In the genomic region with DNA sequence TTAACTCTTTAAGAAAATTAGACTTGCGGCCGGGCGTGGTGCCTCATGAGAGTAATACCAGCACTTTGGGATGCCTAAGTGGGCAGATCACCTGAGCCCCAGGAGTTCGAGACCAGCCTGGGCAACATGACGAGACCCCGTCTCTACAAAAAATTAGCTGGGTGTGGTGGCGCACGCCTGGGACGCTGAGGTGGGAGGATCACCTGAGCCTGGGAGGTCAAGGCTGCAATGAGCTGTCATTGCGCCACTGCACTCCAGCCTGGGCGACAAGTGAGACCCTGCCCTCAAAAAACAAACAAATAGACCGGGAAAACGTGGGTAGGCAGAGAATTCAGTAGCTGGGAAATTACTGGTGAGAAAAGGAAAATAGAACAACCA, we compare ENCODE assay signal across 8 cellular contexts. TPM values are rescaled to one million over a fixed set of nuclear protein-coding genes. Genes with fewer than 3 reads are reported as not detected.
DNase-seq lines count a peak whose midpoint lies in the region; ATAC-seq, FAIRE-seq and TF ChIP-seq lines count a peak whose summit lies in the region.

No MANE protein-coding gene starts in this region.

- H3K27ac Mint-ChIP-seq in activated naive CD8-positive, alpha-beta T cell treated with anti-CD3 and anti-CD28 coated beads, Interleukin-2, amount 10 ng/mL, durations not matched to agents 7 days and 5 days = peak overlapping the region; percentile 100

- ATAC-seq in activated naive CD8-positive, alpha-beta T cell treated with anti-CD3 and anti-CD28 coated beads, Interleukin-2, amount 10 ng/mL, durations not matched to agents 7 days and 5 days (ENCODE audit: low read depth) = no peak
- ATAC-seq in right lobe of liver (peak; percentile 15 to 61 (median 48)), GM21526 (IDR thresholded peaks at IDR 0.05; ENCODE audit: low FRiP score, unreplicated experiment) (no peak), GM19455 (IDR thresholded peaks at IDR 0.05; ENCODE audit: unreplicated experiment) (no peak)

- no peaks in the 10 kb centered on the region for H3K27me3 ChIP-seq in right lobe of liver
- no peaks in the 10 kb centered on the region for H3K27me3 ChIP-seq in testis

- peak overlapping the region; percentile 99 for H3K4me3 Mint-ChIP-seq in activated naive CD8-positive, alpha-beta T cell treated with anti-CD3 and anti-CD28 coated beads, Interleukin-2, amount 10 ng/mL, durations not matched to agents 7 days and 5 days

- peaks cover 8% of the 10 kb centered on the region for H3K36me3 Mint-ChIP-seq in activated naive CD8-positive, alpha-beta T cell treated with anti-CD3 and anti-CD28 coated beads, Interleukin-2, amount 10 ng/mL, durations not matched to agents 7 days and 5 days

- H3K27ac ChIP-seq in right lobe of liver (peak overlapping the region; percentile 78 to 83 (median 79)), testis (no peak overlapping the region)

- POLR2A ChIA-PET in activated naive CD8-positive, alpha-beta T cell treated with anti-CD3 and anti-CD28 coated beads, Interleukin-2, amount 10 ng/mL, durations not matched to agents 7 days and 5 days (lab: Charles Lee) = interaction anchor here (1.1 kb wide), 1 partner anchor 17 kb away, joined by 3 read pairs; no protein-coding TSS in a partner anchor

- H3K27me3 Mint-ChIP-seq in activated naive CD8-positive, alpha-beta T cell treated with anti-CD3 and anti-CD28 coated beads, Interleukin-2, amount 10 ng/mL, durations not matched to agents 7 days and 5 days = peaks cover 25% of the 10 kb centered on the region

- no peak for TF ChIP-seq POLR2A in right lobe of liver (IDR thresholded peaks at IDR 0.05)
- no peak for TF ChIP-seq POLR2A in testis (IDR thresholded peaks at IDR 0.05)
- TF ChIP-seq POLR2A in GM12892 (IDR thresholded peaks at IDR 0.05; ENCODE audit: low read depth, low read length) = no peak

- H3K9me3 ChIP-seq in right lobe of liver (no peaks in the 10 kb centered on the region), testis (no peaks in the 10 kb centered on the region)

- H3K4me1 ChIP-seq in right lobe of liver (peaks cover 0 to 22% (median 7%) of the 10 kb centered on the region in 4 donors), testis (peaks cover 4% of the 10 kb centered on the region)

- peaks cover 0 to 9% (median 3%) of the 10 kb centered on the region in 4 donors for H3K36me3 ChIP-seq in right lobe of liver
- no peaks in the 10 kb centered on the region for H3K36me3 ChIP-seq in testis (ENCODE audit: low read depth, missing control alignments)

- no peaks in the 10 kb centered on the region for H3K9me3 Mint-ChIP-seq in activated naive CD8-positive, alpha-beta T cell treated with anti-CD3 and anti-CD28 coated beads, Interleukin-2, amount 10 ng/mL, durations not matched to agents 7 days and 5 days

- FAIRE-seq in GM12892 (lab: Jason Lieb, UNC) = no peak

- DNase-seq in activated CD4-positive, alpha-beta T cell treated with anti-CD3 and anti-CD28 coated beads for 48 hours = peak; percentile 40
- DNase-seq in activated CD4-positive, alpha-beta T cell treated with anti-CD3 and anti-CD28 coated beads, Interleukin-2, amount 50 U/mL, for 1 hour = no peak
- DNase-seq in activated naive CD8-positive, alpha-beta T cell treated with anti-CD3 and anti-CD28 coated beads, Interleukin-2, amount 10 ng/mL, durations not matched to agents 7 days and 5 days = peak; percentile 40
- peak in 2 of 3 donors; percentile 50 to 54 for DNase-seq in right lobe of liver
- DNase-seq in testis = no peak
- no peak for DNase-seq in GM12892 (ENCODE audit: insufficient read length)

- WGBS in right lobe of liver (ENCODE audit: insufficient coverage, low coverage, low lambda C conversion rate, missing lambda C conversion rate) = 4% methylated on average over 13 of the region's 13 CpGs
- WGBS in testis, 2 donors = 5 to 7% methylated on average over 13 of the region's 13 CpGs

- intact Hi-C loops in right lobe of liver (cut with DNase I) (no loop called here), testis (cut with DNase I; ENCODE audit: low total_unique reads) (no loop called here)

- TF ChIP-seq CTCF in right lobe of liver (IDR thresholded peaks at IDR 0.05) = no peak
- TF ChIP-seq CTCF in testis (IDR thresholded peaks at IDR 0.05) = no peak

- peaks cover 23% of the 10 kb centered on the region for H3K4me1 Mint-ChIP-seq in activated naive CD8-positive, alpha-beta T cell treated with anti-CD3 and anti-CD28 coated beads, Interleukin-2, amount 10 ng/mL, durations not matched to agents 7 days and 5 days

- peak overlapping the region; percentile 88 to 92 (median 89) for H3K4me3 ChIP-seq in right lobe of liver
- peak overlapping the region; percentile 74 to 94 for H3K4me3 ChIP-seq in testis

RNA-seq across cellular contexts. Expression of gene UMPS, which starts 0.7 kb away (rescaled TPM):
- 10 to 100 TPM; 33.4 to 38.0 TPM for total RNA-seq in activated naive CD8-positive, alpha-beta T cell treated with anti-CD3 and anti-CD28 coated beads, Interleukin-2, amount 10 ng/mL, durations not matched to agents 7 days and 5 days
- total RNA-seq in right lobe of liver (10 to 100 TPM; 17.5 to 29.9 (median 25.5) TPM), testis (10 to 100 TPM; 24.6 to 26.8 TPM)
- 20.0 TPM for polyA plus RNA-seq in testis (ENCODE audit: insufficient read depth, low read depth, low replicate concordance)
- 25.1 TPM for polyA plus RNA-seq in GM12892 (2012; ENCODE audit: missing spikeins)

Comparison
In these comparisons a context has a peak if more than half of its experiments do, and no peak if none do; other contexts are left out.
1. DNase-seq: peak in activated CD4-positive, alpha-beta T cell treated with anti-CD3 and anti-CD28 coated beads for 48 hours (single experiment), activated naive CD8-positive, alpha-beta T cell treated with anti-CD3 and anti-CD28 coated beads, Interleukin-2, amount 10 ng/mL, durations not matched to agents 7 days and 5 days (single experiment) and right lobe of liver (2 of 3); none in activated CD4-positive, alpha-beta T cell treated with anti-CD3 and anti-CD28 coated beads, Interleukin-2, amount 50 U/mL, for 1 hour (single experiment), testis (single experiment) and GM12892 (single experiment).
2. ATAC-seq: peak in right lobe of liver (4 of 4); none in activated naive CD8-positive, alpha-beta T cell treated with anti-CD3 and anti-CD28 coated beads, Interleukin-2, amount 10 ng/mL, durations not matched to agents 7 days and 5 days (single experiment), GM21526 (single experiment) and GM19455 (single experiment).
3. H3K27ac ChIP-seq: peak in right lobe of liver (3 of 3); none in testis (0 of 2).